30 cellular contexts compared by ENCODE assay signal in genomic region chr3:101632586-101632985, GRCh38.
"Had no signal": no experiment of that assay in that cellular context is flagged by ENCODE, and none has a peak within 500 bp of the region (broad histone marks: within the 10 kb centered on the region; RNA-seq: fewer than 3 reads in every experiment).

No MANE protein-coding gene starts in this region.

- H3K4me1 ChIP-seq: breast epithelium, gastroesophageal sphincter, prostate gland, sigmoid colon, suprapubic skin had no signal

- H3K9me3 ChIP-seq: breast epithelium, gastroesophageal sphincter, mucosa of descending colon, neutrophil, ovary, prostate gland, sigmoid colon, suprapubic skin, tibial artery, upper lobe of right lung had no signal

- H3K36me3 ChIP-seq: breast epithelium, gastroesophageal sphincter, neutrophil, ovary, prostate gland, sigmoid colon, suprapubic skin, tibial artery, upper lobe of right lung had no signal

- H3K27me3 Mint-ChIP-seq: natural killer cell treated with Interleukin-12 subunit alpha and Interleukin-12 subunit beta and Interleukin-15 and Interleukin-18, amount 100 ng/mL, for 72 hours had no signal

- H3K9me3 Mint-ChIP-seq: activated naive CD4-positive, alpha-beta T cell treated with anti-CD3 and anti-CD28 coated beads, Interleukin-2, amount 50 U/mL, for 72 hours; activated T-cell treated with anti-CD3 and anti-CD28 coated beads, Interleukin-2, amount 50 U/mL, for 4 hours; activated T-helper 2 cell treated with anti-CD3 and anti-CD28 coated beads, Interferon-gamma antibody, Interleukin-2, Interleukin-4, amounts not matched to agents 10 μg/mL and 5 μg/mL and 100 μg/mL, durations not matched to agents 14 hours and 24 hours and 36 hours; natural killer cell treated with Interleukin-12 subunit alpha and Interleukin-12 subunit beta and Interleukin-15 and Interleukin-18, amount 100 ng/mL, for 72 hours had no signal

- H3K4me3 Mint-ChIP-seq: activated T-cell treated with anti-CD3 and anti-CD28 coated beads, Interleukin-2, amount 50 U/mL, for 4 hours; natural killer cell treated with Interleukin-12 subunit alpha and Interleukin-12 subunit beta and Interleukin-15 and Interleukin-18, amount 100 ng/mL, for 72 hours had no signal

- H3K27me3 ChIP-seq: breast epithelium, gastroesophageal sphincter, hepatocyte, neutrophil, ovary, sigmoid colon, suprapubic skin, tibial artery, upper lobe of right lung had no signal

- H3K36me3 Mint-ChIP-seq: activated naive CD4-positive, alpha-beta T cell treated with anti-CD3 and anti-CD28 coated beads, Interleukin-2, amount 50 U/mL, for 72 hours; natural killer cell treated with Interleukin-12 subunit alpha and Interleukin-12 subunit beta and Interleukin-15 and Interleukin-18, amount 100 ng/mL, for 72 hours had no signal

- DNase-seq: activated CD4-positive, alpha-beta T cell treated with anti-CD3 and anti-CD28 coated beads for 48 hours; activated CD4-positive, alpha-beta T cell treated with anti-CD3 and anti-CD28 coated beads, Interleukin-2, amount 50 U/mL, for 48 hours; activated CD4-positive, CD25-positive, alpha-beta regulatory T cell; activated T-cell treated with anti-CD3 and anti-CD28 coated beads, Interleukin-2, amount 50 U/mL, for 4 hours; central memory CD4-positive, alpha-beta T cell; dermis blood vessel endothelial cell; effector CD4-positive, alpha-beta T cell; erythroblast; islet precursor cell; left cardiac atrium; left ventricle myocardium superior; mucosa of descending colon; ovary; retina; sigmoid colon; small intestine; stimulated activated CD4-positive, alpha-beta T cell treated with anti-CD3 and anti-CD28 coated beads, Interleukin-1b, Interleukin-23, amount 100 ng/mL, for 48 hours; stimulated activated naive CD4-positive, alpha-beta T cell; T-helper 1 cell; tibial artery; upper lobe of right lung had no signal

- H3K4me3 ChIP-seq: breast epithelium, gastroesophageal sphincter, hepatocyte, mucosa of descending colon, ovary, prostate gland, sigmoid colon, suprapubic skin, tibial artery, upper lobe of right lung had no signal

- ATAC-seq: activated naive CD4-positive, alpha-beta T cell treated with anti-CD3 and anti-CD28 coated beads, Interleukin-2, amount 50 U/mL, for 72 hours; activated T-cell treated with anti-CD3 and anti-CD28 coated beads, Interleukin-2, amount 50 U/mL, for 4 hours; gastroesophageal sphincter; left cardiac atrium; left ventricle myocardium superior; mucosa of descending colon; natural killer cell treated with Interleukin-12 subunit alpha and Interleukin-12 subunit beta and Interleukin-15 and Interleukin-18, amount 100 ng/mL, for 72 hours; upper lobe of right lung had no signal

- H3K27ac Mint-ChIP-seq: activated T-helper 2 cell treated with anti-CD3 and anti-CD28 coated beads, Interferon-gamma antibody, Interleukin-2, Interleukin-4, amounts not matched to agents 10 μg/mL and 5 μg/mL and 100 μg/mL, durations not matched to agents 14 hours and 24 hours and 36 hours; natural killer cell treated with Interleukin-12 subunit alpha and Interleukin-12 subunit beta and Interleukin-15 and Interleukin-18, amount 100 ng/mL, for 72 hours had no signal

- H3K27ac ChIP-seq: breast epithelium, gastroesophageal sphincter, hepatocyte, neutrophil, ovary, prostate gland, sigmoid colon, suprapubic skin, tibial artery, upper lobe of right lung had no signal
